Comparison of ENCODE assay signal across 8 cellular contexts in genomic region chrX:76253432-76253831, GRCh38.
DNase-seq lines count a peak whose midpoint lies in the region; ATAC-seq and TF ChIP-seq lines count a peak whose summit lies in the region.

No MANE protein-coding gene starts in this region.

- peak; percentile 29 for DNase-seq in SIG-M5 treated with dmso at 0.1 percent for 504 hours (lab: John Stamatoyannopoulos, UW; ENCODE audit: unreplicated experiment)
- no peak for DNase-seq in SIG-M5 (lab: John Stamatoyannopoulos, UW)
- peak; percentile 49 to 59 for DNase-seq in Kasumi-1 (lab: John Stamatoyannopoulos, UW)
- no peak for DNase-seq in epithelial cell of proximal tubule (ENCODE audit: low read depth)
- DNase-seq in natural killer cell treated with Interleukin-12 subunit alpha and Interleukin-12 subunit beta and Interleukin-15 and Interleukin-18, amount 100 ng/mL, for 72 hours (ENCODE audit: low spot score): no peak

- H3K4me3 Mint-ChIP-seq in natural killer cell treated with Interleukin-12 subunit alpha and Interleukin-12 subunit beta and Interleukin-15 and Interleukin-18, amount 100 ng/mL, for 72 hours: no peak overlapping the region

- H3K27me3 Mint-ChIP-seq in natural killer cell treated with Interleukin-12 subunit alpha and Interleukin-12 subunit beta and Interleukin-15 and Interleukin-18, amount 100 ng/mL, for 72 hours: peaks cover 8 to 23% of the 10 kb centered on the region in 2 donors

- no peak overlapping the region for H3K27ac Mint-ChIP-seq in natural killer cell treated with Interleukin-12 subunit alpha and Interleukin-12 subunit beta and Interleukin-15 and Interleukin-18, amount 100 ng/mL, for 72 hours

- peak; percentile 93 for ATAC-seq in GM21723 (IDR thresholded peaks at IDR 0.05; ENCODE audit: unreplicated experiment)
- peak; percentile 33 to 38 for ATAC-seq in activated CD4-positive, CD25-positive, alpha-beta regulatory T cell treated with anti-CD3 and anti-CD28 coated beads, Interleukin-2, amount 50 U/mL, for 24 hours
- ATAC-seq in natural killer cell treated with Interleukin-12 subunit alpha and Interleukin-12 subunit beta and Interleukin-15 and Interleukin-18, amount 100 ng/mL, for 72 hours: peak; percentile 52 to 58
- ATAC-seq in HG03039 (IDR thresholded peaks at IDR 0.05; ENCODE audit: unreplicated experiment): no peak

- H3K4me1 Mint-ChIP-seq in natural killer cell treated with Interleukin-12 subunit alpha and Interleukin-12 subunit beta and Interleukin-15 and Interleukin-18, amount 100 ng/mL, for 72 hours (ENCODE audit: low read depth in 2 of 2): no peaks in the 10 kb centered on the region

- peak; percentile 54 for TF ChIP-seq CTCF in epithelial cell of proximal tubule (conservative IDR thresholded peaks at IDR 0.05; ENCODE audit: low read depth, low read length)

- H3K4me3 ChIP-seq in epithelial cell of proximal tubule (ENCODE audit: low read depth, low read length): no peak overlapping the region

- H3K36me3 Mint-ChIP-seq in natural killer cell treated with Interleukin-12 subunit alpha and Interleukin-12 subunit beta and Interleukin-15 and Interleukin-18, amount 100 ng/mL, for 72 hours: no peaks in the 10 kb centered on the region

- no peaks in the 10 kb centered on the region for H3K9me3 Mint-ChIP-seq in natural killer cell treated with Interleukin-12 subunit alpha and Interleukin-12 subunit beta and Interleukin-15 and Interleukin-18, amount 100 ng/mL, for 72 hours

Comparison
In these comparisons a context has a peak if more than half of its experiments do, and no peak if none do; other contexts are left out.
1. DNase-seq: peak in SIG-M5 treated with dmso at 0.1 percent for 504 hours (single experiment) and Kasumi-1 (2 of 2); none in SIG-M5 (single experiment), epithelial cell of proximal tubule (single experiment) and natural killer cell treated with Interleukin-12 subunit alpha and Interleukin-12 subunit beta and Interleukin-15 and Interleukin-18, amount 100 ng/mL, for 72 hours (single experiment).